In genomic region chr20:9492067-9492466, GRCh38 we compare ENCODE assay signal across 23 cellular contexts. TPM values are rescaled to one million over a fixed set of nuclear protein-coding genes. Genes with fewer than 3 reads are reported as not detected.
"Had no signal": no experiment of that assay in that cellular context is flagged by ENCODE, and none has a peak within 500 bp of the region (broad histone marks: within the 10 kb centered on the region; RNA-seq: fewer than 3 reads in every experiment).

No MANE protein-coding gene starts in this region.

- H3K9me3 ChIP-seq: adrenal gland, breast epithelium, lower lobe of right lung, sigmoid colon, thyroid gland had no signal

- H3K4me3 ChIP-seq: adrenal gland, breast epithelium, lower lobe of right lung, sigmoid colon, thyroid gland had no signal

- ATAC-seq: esophagus mucosa; foreskin keratinocyte; lower lobe of right lung; natural killer cell treated with Interleukin-12 subunit alpha and Interleukin-12 subunit beta and Interleukin-15 and Interleukin-18, amount 100 ng/mL, for 72 hours; T-helper 17 cell had no signal

- DNase-seq: activated CD4-positive, CD25-positive, alpha-beta regulatory T cell treated with anti-CD3 and anti-CD28 coated beads, Interleukin-2, amount 50 U/mL, for 72 hours; activated CD8-positive, alpha-beta memory T cell treated with anti-CD3 and anti-CD28 coated beads for 24 hours; activated CD8-positive, alpha-beta memory T cell treated with anti-CD3 and anti-CD28 coated beads, Interleukin-2, amount 50 U/mL, for 48 hours; activated gamma-delta T cell; activated T-cell treated with anti-CD3 and anti-CD28 coated beads, Interleukin-2, amount 50 U/mL, for 48 hours; adrenal gland; cortex of kidney; effector CD4-positive, alpha-beta T cell; foreskin keratinocyte; glutamatergic neuron; hippocampal formation; lower lobe of right lung; sigmoid colon; stimulated activated CD8-positive, alpha-beta memory T cell treated with anti-CD3 and anti-CD28 coated beads, Interleukin-4, amount 100 ng/mL, for 48 hours; stimulated activated naive CD4-positive, alpha-beta T cell; T-helper 17 cell; thyroid gland had no signal

- H3K4me1 ChIP-seq: breast epithelium, foreskin keratinocyte, lower lobe of right lung, sigmoid colon, thyroid gland had no signal

- H3K36me3 ChIP-seq: adrenal gland, breast epithelium, lower lobe of right lung, sigmoid colon, thyroid gland had no signal

- H3K27ac ChIP-seq: adrenal gland, breast epithelium, foreskin keratinocyte, lower lobe of right lung, sigmoid colon, thyroid gland, VCaP had no signal

- H3K27me3 ChIP-seq: adrenal gland, breast epithelium, foreskin keratinocyte, sigmoid colon, thyroid gland had no signal

RNA-seq across cellular contexts. Expression of gene LAMP5, which starts 22.3 kb away (rescaled TPM):
- total RNA-seq: esophagus mucosa; foreskin keratinocyte; natural killer cell treated with Interleukin-12 subunit alpha and Interleukin-12 subunit beta and Interleukin-15 and Interleukin-18, amount 100 ng/mL, for 72 hours; subcutaneous adipose tissue had no signal
- polyA plus RNA-seq: foreskin keratinocyte, keratinocyte had no signal
